In the genomic region with DNA sequence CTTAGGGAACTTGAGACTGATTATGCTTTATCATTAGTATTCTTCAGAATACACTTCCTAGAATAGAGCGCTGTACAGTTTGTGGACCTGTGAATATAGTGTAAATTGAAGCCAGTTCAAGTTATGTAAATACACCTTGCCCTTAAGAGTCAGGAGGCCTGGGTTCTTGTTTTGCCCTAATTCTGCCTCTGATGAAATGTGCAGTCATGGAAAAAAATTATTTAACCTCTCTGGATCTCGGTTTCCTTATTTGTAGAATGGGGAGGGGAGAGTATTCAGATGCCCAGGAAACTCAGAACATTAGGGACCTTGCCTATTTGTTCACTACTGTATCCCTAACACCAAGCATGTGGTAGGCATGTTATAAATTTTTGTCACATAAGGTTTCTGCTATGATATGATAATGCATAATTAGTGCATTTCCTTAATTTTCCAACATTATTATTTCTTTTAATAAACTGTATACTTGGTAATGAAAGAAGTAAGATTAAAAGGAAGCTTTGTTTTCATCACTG, we compare ENCODE assay signal across 8 cellular contexts. TPM values are rescaled to one million over a fixed set of nuclear protein-coding genes. Genes with fewer than 3 reads are reported as not detected.
DNase-seq lines count a peak whose midpoint lies in the region; ATAC-seq and TF ChIP-seq lines count a peak whose summit lies in the region.

No MANE protein-coding gene starts in this region.

- H3K4me1 Mint-ChIP-seq in activated CD4-positive, alpha-beta memory T cell treated with anti-CD3 and anti-CD28 coated beads, Interleukin-2, amount 10 ng/mL, durations not matched to agents 7 days and 5 days: peaks cover 35% of the 10 kb centered on the region

- peak overlapping the region; percentile 69 for H3K27ac Mint-ChIP-seq in activated CD4-positive, alpha-beta memory T cell treated with anti-CD3 and anti-CD28 coated beads, Interleukin-2, amount 10 ng/mL, durations not matched to agents 7 days and 5 days

- H3K4me1 ChIP-seq in left ventricle myocardium inferior (peaks cover 24% of the 10 kb centered on the region), upper lobe of right lung (peaks cover 19% of the 10 kb centered on the region)

- ATAC-seq in Right ventricle myocardium inferior: no peak
- no peak for ATAC-seq in upper lobe of right lung

- H3K4me3 ChIP-seq in left ventricle myocardium inferior (peak overlapping the region; percentile 94), kidney epithelial cell (ENCODE audit: low read depth, low read length) (peak overlapping the region; percentile 85), upper lobe of right lung (peak overlapping the region; percentile 96)

- TF ChIP-seq CTCF in left ventricle myocardium inferior (IDR thresholded peaks at IDR 0.05; ENCODE audit: borderline replicate concordance): no peak
- TF ChIP-seq CTCF in kidney epithelial cell (IDR thresholded peaks at IDR 0.05; ENCODE audit: insufficient read depth, low read length, poor library complexity, severe bottlenecking): no peak
- no peak for TF ChIP-seq CTCF in upper lobe of right lung (IDR thresholded peaks at IDR 0.05)

- H3K27ac ChIP-seq in left ventricle myocardium inferior (replicated peaks) (no peak overlapping the region), upper lobe of right lung (no peak overlapping the region)

- peak overlapping the region; percentile 80 for H3K4me3 Mint-ChIP-seq in activated CD4-positive, alpha-beta memory T cell treated with anti-CD3 and anti-CD28 coated beads, Interleukin-2, amount 10 ng/mL, durations not matched to agents 7 days and 5 days

- no peaks in the 10 kb centered on the region for H3K9me3 Mint-ChIP-seq in activated CD4-positive, alpha-beta memory T cell treated with anti-CD3 and anti-CD28 coated beads, Interleukin-2, amount 10 ng/mL, durations not matched to agents 7 days and 5 days

- H3K36me3 Mint-ChIP-seq in activated CD4-positive, alpha-beta memory T cell treated with anti-CD3 and anti-CD28 coated beads, Interleukin-2, amount 10 ng/mL, durations not matched to agents 7 days and 5 days (ENCODE audit: low read depth): no peaks in the 10 kb centered on the region

- DNase-seq in left ventricle myocardium inferior (no peak), Right ventricle myocardium inferior (ENCODE audit: missing footprints) (no peak), kidney epithelial cell (ENCODE audit: low read depth) (no peak), upper lobe of right lung (no peak), dermis blood vessel endothelial cell (no peak), NCI-H446 treated with DMSO at 0.1 percent for 48 hours (lab: John Stamatoyannopoulos, UW) (no peak), ecto neural progenitor cell (ENCODE audit: low spot score) (no peak)
- DNase-seq in activated CD4-positive, alpha-beta memory T cell treated with anti-CD3 and anti-CD28 coated beads, Interleukin-2, amount 10 ng/mL, durations not matched to agents 7 days and 5 days: no peak

- no peaks in the 10 kb centered on the region for H3K27me3 ChIP-seq in left ventricle myocardium inferior (ENCODE audit: low read depth)
- H3K27me3 ChIP-seq in kidney epithelial cell (ENCODE audit: control insufficient read depth, insufficient read depth, low read length): no peaks in the 10 kb centered on the region
- H3K27me3 ChIP-seq in upper lobe of right lung: no peaks in the 10 kb centered on the region

- H3K27me3 Mint-ChIP-seq in activated CD4-positive, alpha-beta memory T cell treated with anti-CD3 and anti-CD28 coated beads, Interleukin-2, amount 10 ng/mL, durations not matched to agents 7 days and 5 days: no peaks in the 10 kb centered on the region

- intact Hi-C loops in left ventricle myocardium inferior (cut with micrococcal nuclease): no loop called here
- intact Hi-C loops in Right ventricle myocardium inferior (cut with DNase I): no loop called here
- intact Hi-C loops in upper lobe of right lung (cut with DNase I): no loop called here

- CTCF ChIA-PET in activated CD4-positive, alpha-beta memory T cell treated with anti-CD3 and anti-CD28 coated beads, Interleukin-2, amount 10 ng/mL, durations not matched to agents 7 days and 5 days (lab: Charles Lee): interaction anchor here (0.7 to 1.6 kb wide), 2 partner anchors 7 to 8 kb away, joined by 4 read pairs; no protein-coding TSS in a partner anchor

- POLR2A ChIA-PET in activated CD4-positive, alpha-beta memory T cell treated with anti-CD3 and anti-CD28 coated beads, Interleukin-2, amount 10 ng/mL, durations not matched to agents 7 days and 5 days (lab: Charles Lee): interaction anchor here (0.9 to 1.8 kb wide), 7 partner anchors 13 to 528 kb away, joined by 3 to 11 read pairs (median 4); no protein-coding TSS in a partner anchor

- H3K36me3 ChIP-seq in left ventricle myocardium inferior (no peaks in the 10 kb centered on the region), kidney epithelial cell (ENCODE audit: control insufficient read depth, insufficient read depth, low read length) (no peaks in the 10 kb centered on the region), upper lobe of right lung (no peaks in the 10 kb centered on the region)

- H3K9me3 ChIP-seq in left ventricle myocardium inferior (replicated peaks) (no peaks in the 10 kb centered on the region), upper lobe of right lung (no peaks in the 10 kb centered on the region)

RNA-seq across cellular contexts. Expression of a gene that starts 1.3 kb away (rescaled TPM):
- total RNA-seq in left ventricle myocardium inferior (17.2 TPM), Right ventricle myocardium inferior (10.1 TPM), kidney epithelial cell (6.2 and 10.5 TPM in 2 replicates), upper lobe of right lung (24.9 TPM), dermis blood vessel endothelial cell (364 and 485 TPM in 2 replicates)
- total RNA-seq in activated CD4-positive, alpha-beta memory T cell treated with anti-CD3 and anti-CD28 coated beads, Interleukin-2, amount 10 ng/mL, durations not matched to agents 7 days and 5 days: 1 to 10 TPM; 9.4 to 9.9 TPM

Comparison
In these comparisons a context has a peak if more than half of its experiments do, and no peak if none do; other contexts are left out.
1. RNA of a gene that starts 1.3 kb away (total RNA-seq): 364 to 485 TPM in dermis blood vessel endothelial cell; 24.9 TPM in upper lobe of right lung (single experiment), 17.2 TPM in left ventricle myocardium inferior (single experiment), 6.2 to 10.5 TPM in kidney epithelial cell, 10.1 TPM in Right ventricle myocardium inferior (single experiment) and 9.4 to 9.9 TPM in activated CD4-positive, alpha-beta memory T cell treated with anti-CD3 and anti-CD28 coated beads, Interleukin-2, amount 10 ng/mL, durations not matched to agents 7 days and 5 days; every median in the first group is over 10 times any median in the second.
2. Peak in every context shown above with its lines, with median percentiles within 50 percentile points of each other: H3K4me3 ChIP-seq.